In the genomic region with DNA sequence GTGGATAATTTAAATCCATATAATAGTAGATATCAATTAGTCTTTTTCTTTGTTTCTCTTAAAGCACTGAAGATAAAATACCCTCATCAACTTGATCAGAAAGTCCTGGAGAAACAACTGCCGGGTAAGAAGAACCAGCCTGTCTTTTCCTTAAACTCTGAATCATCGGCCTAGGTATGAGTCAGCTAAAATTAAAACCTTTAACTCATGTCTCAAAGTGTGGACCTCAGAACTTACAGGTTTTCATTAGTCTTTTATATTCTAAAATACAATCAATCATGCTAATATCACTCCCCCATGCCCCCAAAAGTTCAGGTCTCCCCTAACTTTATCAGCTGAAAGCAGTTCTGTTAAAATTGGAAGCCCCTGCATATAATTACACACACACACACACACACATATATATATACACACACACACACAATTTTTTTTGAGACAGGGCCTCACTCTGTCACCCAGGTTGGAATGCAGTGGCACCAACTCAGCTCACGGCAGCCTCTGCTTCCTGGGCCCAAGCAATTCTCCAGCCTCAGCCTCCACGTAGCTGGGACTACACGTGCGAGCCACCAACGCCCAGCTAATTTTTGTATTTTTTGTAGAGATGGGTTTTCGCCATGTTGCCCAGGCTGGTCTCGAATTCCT, we compare ENCODE assay signal across 12 cellular contexts.
DNase-seq lines count a peak whose midpoint lies in the region; ATAC-seq and TF ChIP-seq lines count a peak whose summit lies in the region.
"Had no signal": no experiment of that assay in that cellular context is flagged by ENCODE, and none has a peak within 500 bp of the region (broad histone marks: within the 10 kb centered on the region; RNA-seq: fewer than 3 reads in every experiment).

No MANE protein-coding gene starts in this region.

- H3K4me1 Mint-ChIP-seq in activated naive CD8-positive, alpha-beta T cell treated with anti-CD3 and anti-CD28 coated beads, Interleukin-2, amount 50 U/mL, for 24 hours, result peaks cover 4% of the 10 kb centered on the region

- no peaks in the 10 kb centered on the region for H3K9me3 Mint-ChIP-seq in activated naive CD8-positive, alpha-beta T cell treated with anti-CD3 and anti-CD28 coated beads, Interleukin-2, amount 50 U/mL, for 24 hours

- DNase-seq in AG04449 (ENCODE audit: low read depth, low spot score) (peak; percentile 28), hepatic stellate cell (ENCODE audit: low spot score) (peak; percentile 62), WERI-Rb-1 (no peak), SIG-M5 treated with dmso at 0.1 percent for 504 hours (lab: John Stamatoyannopoulos, UW; ENCODE audit: unreplicated experiment) (no peak)
- DNase-seq in activated naive CD8-positive, alpha-beta T cell treated with anti-CD3 and anti-CD28 coated beads, Interleukin-2, amount 50 U/mL, for 24 hours, result no peak
- DNase-seq: DMS79 treated with DMSO at 0.1 percent for 48 hours, dorsolateral prefrontal cortex, SHP77, tibial artery had no signal

- H3K9me3 ChIP-seq in HEK293 (ENCODE audit: control insufficient read depth, insufficient read depth, low read depth, low read length) (no peaks in the 10 kb centered on the region), WERI-Rb-1 (ENCODE audit: severe bottlenecking) (no peaks in the 10 kb centered on the region)
- H3K9me3 ChIP-seq: tibial artery had no signal

- H3K4me3 ChIP-seq in AG04449 (ENCODE audit: low read depth, low read length), result no peak overlapping the region
- H3K4me3 ChIP-seq in HEK293 (ENCODE audit: low read depth, low read length), result no peak overlapping the region
- no peak overlapping the region for H3K4me3 ChIP-seq in WERI-Rb-1 (ENCODE audit: low read depth, low read length)
- H3K4me3 ChIP-seq: dorsolateral prefrontal cortex, tibial artery had no signal

- CTCF ChIA-PET in AG04449 (lab: Yijun Ruan, JAX), result interaction anchor here (1.1 to 4.1 kb wide), 4 partner anchors 9 to 341 kb away, joined by 3 to 30 read pairs (median 4); no protein-coding TSS in a partner anchor
- CTCF ChIA-PET in HEK293 (lab: Yijun Ruan, JAX), result interaction anchor here (0.6 to 3.2 kb wide), 7 partner anchors 9 to 924 kb away, joined by 3 to 11 read pairs (median 4); partner anchors contain the start of gene B3GALNT2

- no peak for TF ChIP-seq CTCF in AG04449 (IDR thresholded peaks at IDR 0.05; ENCODE audit: insufficient read depth, low read length, missing control alignments)
- TF ChIP-seq CTCF in HEK293 (tag by site-specific recombination; IDR thresholded peaks at IDR 0.05), result no peak
- no peak for TF ChIP-seq CTCF in WERI-Rb-1 (IDR thresholded peaks at IDR 0.05; ENCODE audit: low read depth, low read length)

- no peak overlapping the region for H3K4me3 Mint-ChIP-seq in activated naive CD8-positive, alpha-beta T cell treated with anti-CD3 and anti-CD28 coated beads, Interleukin-2, amount 50 U/mL, for 24 hours

- H3K27ac Mint-ChIP-seq in activated naive CD8-positive, alpha-beta T cell treated with anti-CD3 and anti-CD28 coated beads, Interleukin-2, amount 50 U/mL, for 24 hours, result peak overlapping the region; percentile 66

- no peaks in the 10 kb centered on the region for H3K27me3 ChIP-seq in WERI-Rb-1 (ENCODE audit: insufficient read depth, low read depth, severe bottlenecking)
- H3K27me3 ChIP-seq: dorsolateral prefrontal cortex, tibial artery had no signal

- no peaks in the 10 kb centered on the region for H3K27me3 Mint-ChIP-seq in activated naive CD8-positive, alpha-beta T cell treated with anti-CD3 and anti-CD28 coated beads, Interleukin-2, amount 50 U/mL, for 24 hours

- H3K4me1 ChIP-seq in HEK293 (ENCODE audit: control insufficient read depth, insufficient read depth, low read length), result no peaks in the 10 kb centered on the region
- H3K4me1 ChIP-seq: tibial artery had no signal

- H3K36me3 ChIP-seq in HEK293 (ENCODE audit: control insufficient read depth in 2 of 2, insufficient read depth in 1 of 2, low read length in 2 of 2), result peaks cover 86 to 88% of the 10 kb centered on the region in 2 experiments
- peaks cover 97% of the 10 kb centered on the region for H3K36me3 ChIP-seq in WERI-Rb-1

- peaks cover 27% of the 10 kb centered on the region for H3K36me3 Mint-ChIP-seq in activated naive CD8-positive, alpha-beta T cell treated with anti-CD3 and anti-CD28 coated beads, Interleukin-2, amount 50 U/mL, for 24 hours (ENCODE audit: low read depth)

- POLR2A ChIA-PET in AG04449 (lab: Yijun Ruan, JAX) (no interaction called here), HEK293 (lab: Yijun Ruan, JAX) (interaction anchor here (1.0 to 2.0 kb wide), 2 partner anchors 62 to 71 kb away, joined by 3 to 6 read pairs; partner anchors contain the start of gene B3GALNT2)

- H3K27ac ChIP-seq in HEK293 (ENCODE audit: extremely low read depth, low read depth, low read length), result no peak overlapping the region
- no peak overlapping the region for H3K27ac ChIP-seq in WERI-Rb-1

- ATAC-seq in activated naive CD8-positive, alpha-beta T cell treated with anti-CD3 and anti-CD28 coated beads, Interleukin-2, amount 50 U/mL, for 24 hours, result no peak
- ATAC-seq in HG02885 (IDR thresholded peaks at IDR 0.05; ENCODE audit: poor library complexity, unreplicated experiment) (no peak), HG03196 (IDR thresholded peaks at IDR 0.05; ENCODE audit: unreplicated experiment) (no peak)

TF ChIP-seq in HEK293, 187 proteins besides CTCF, POLR2A, EP300 and RAD21:
- TF ChIP-seq ZSCAN4 (tag by site-specific recombination; IDR thresholded peaks at IDR 0.05) (peak; percentile 78; the same call in 1 of the 2 replicates), ZFP37 (tag by site-specific recombination; IDR thresholded peaks at IDR 0.05) (peak; percentile 43; the same call in 1 of the 2 replicates), ZNF211 (tag by site-specific recombination; IDR thresholded peaks at IDR 0.05; ENCODE audit: low read depth) (no peak)

Comparison
In these comparisons a context has a peak if more than half of its experiments do, and no peak if none do; other contexts are left out.
1. DNase-seq: peak in AG04449 (single experiment) and hepatic stellate cell (single experiment); none in activated naive CD8-positive, alpha-beta T cell treated with anti-CD3 and anti-CD28 coated beads, Interleukin-2, amount 50 U/mL, for 24 hours (single experiment), WERI-Rb-1 (single experiment) and SIG-M5 treated with dmso at 0.1 percent for 504 hours (single experiment).